In genomic region chr7:81624021-81624630, GRCh38 we compare ENCODE assay signal across 20 cellular contexts.
DNase-seq lines count a peak whose midpoint lies in the region; ATAC-seq and TF ChIP-seq lines count a peak whose summit lies in the region.
"Had no signal": no experiment of that assay in that cellular context is flagged by ENCODE, and none has a peak within 500 bp of the region (broad histone marks: within the 10 kb centered on the region; RNA-seq: fewer than 3 reads in every experiment).

No MANE protein-coding gene starts in this region.

- no peak overlapping the region for H3K27ac ChIP-seq in MM.1S (ENCODE audit: low read length)
- H3K27ac ChIP-seq: dorsolateral prefrontal cortex, prostate gland had no signal

- no peaks in the 10 kb centered on the region for H4K20me1 ChIP-seq in MM.1S (ENCODE audit: insufficient read depth, low read length)

- no peaks in the 10 kb centered on the region for H3K79me2 ChIP-seq in MM.1S (ENCODE audit: low read length)

- H2AFZ ChIP-seq in MM.1S (ENCODE audit: low read length): 0 out of 2 replicates have a peak overlapping the region, but pooled peaks have one; percentile 9

- 0 out of 2 replicates have a peak, but pooled peaks cover 6% of the 10 kb centered on the region for H3F3A ChIP-seq in MM.1S (ENCODE audit: insufficient read depth, low read length)

- DNase-seq in GM12865 (ENCODE audit: low read depth): peak; percentile 8
- peak; percentile 49 for DNase-seq in MM.1S
- DNase-seq in astrocyte of the spinal cord (ENCODE audit: low read depth, low spot score): peak; percentile 46
- peak; percentile 46 for DNase-seq in myocyte (ENCODE audit: low read depth)
- no peak for DNase-seq in activated CD4-positive, alpha-beta T cell treated with anti-CD3 and anti-CD28 coated beads, Interleukin-2, amount 50 U/mL, for 1 hour
- DNase-seq: activated CD8-positive, alpha-beta T cell treated with anti-CD3 and anti-CD28 coated beads for 36 hours; activated naive CD4-positive, alpha-beta T cell treated with anti-CD3 and anti-CD28 coated beads, Interleukin-2, amount 50 U/mL, for 16 hours; activated T-cell treated with anti-CD3 and anti-CD28 coated beads, Interleukin-2, amount 50 U/mL, for 4 hours; COR-L47; dorsolateral prefrontal cortex; heart left ventricle; NCI-H1417 treated with DMSO at 0.1 percent for 48 hours; NCI-H446 treated with DMSO at 0.1 percent for 48 hours; SHP77 treated with DMSO at 0.1 percent for 48 hours; stimulated activated CD4-positive, alpha-beta T cell treated with anti-CD3 and anti-CD28 coated beads, Interleukin-12 subunit alpha, Interleukin-12 subunit beta, amount 100 ng/mL, for 4 hours; T-helper 2 cell had no signal

- in situ Hi-C loops in astrocyte of the spinal cord (cut with HindIII; ENCODE audit: low sequenced_read_pairs): no loop called here

- no peaks in the 10 kb centered on the region for H3K27me3 ChIP-seq in MM.1S (replicated peaks; ENCODE audit: insufficient read depth, low read length)
- H3K27me3 ChIP-seq: heart left ventricle had no signal

- H3K9me3 ChIP-seq in MM.1S (replicated peaks; ENCODE audit: insufficient read depth, low read length): no peaks in the 10 kb centered on the region
- H3K9me3 ChIP-seq: heart left ventricle, prostate gland had no signal

- peak overlapping the region; percentile 17; the same call in 1 of the 2 replicates for H3K4me2 ChIP-seq in MM.1S (ENCODE audit: low read depth, low read length)

- no peak for TF ChIP-seq CTCF in GM12865 (IDR thresholded peaks at IDR 0.05; ENCODE audit: insufficient read depth, low read depth, low read length, missing control alignments)
- TF ChIP-seq CTCF in MM.1S (IDR thresholded peaks at IDR 0.05; ENCODE audit: low read length): no peak
- no peak for TF ChIP-seq CTCF in astrocyte of the spinal cord (IDR thresholded peaks at IDR 0.05; ENCODE audit: low read depth, low read length)

- no peak overlapping the region for H3K9ac ChIP-seq in MM.1S (ENCODE audit: low read length)

- no peaks in the 10 kb centered on the region for H3K9me2 ChIP-seq in MM.1S (replicated peaks; ENCODE audit: insufficient read depth, low read length)

- H3K4me1 ChIP-seq in MM.1S (ENCODE audit: low read length): peaks cover 12% of the 10 kb centered on the region
- H3K4me1 ChIP-seq: prostate gland had no signal

- ATAC-seq in HG02884 (IDR thresholded peaks at IDR 0.05; ENCODE audit: unreplicated experiment) (no peak), GM18907 (IDR thresholded peaks at IDR 0.05; ENCODE audit: unreplicated experiment) (no peak), GM18870 (IDR thresholded peaks at IDR 0.05; ENCODE audit: unreplicated experiment) (no peak)
- ATAC-seq: activated CD8-positive, alpha-beta T cell treated with anti-CD3 and anti-CD28 coated beads for 36 hours; activated T-cell treated with anti-CD3 and anti-CD28 coated beads, Interleukin-2, amount 50 U/mL, for 4 hours; heart left ventricle had no signal

- H3K4me3 ChIP-seq in GM12865 (ENCODE audit: low read depth, low read length) (no peak overlapping the region), MM.1S (ENCODE audit: low read length) (no peak overlapping the region), astrocyte of the spinal cord (ENCODE audit: low read depth, low read length) (no peak overlapping the region)
- H3K4me3 ChIP-seq: dorsolateral prefrontal cortex, heart left ventricle, prostate gland had no signal

- no peaks in the 10 kb centered on the region for H3K36me3 ChIP-seq in MM.1S (replicated peaks; ENCODE audit: insufficient read depth, low read length)
- H3K36me3 ChIP-seq: heart left ventricle, prostate gland had no signal
